ENCODE assay signal across 33 cellular contexts in the genomic region with DNA sequence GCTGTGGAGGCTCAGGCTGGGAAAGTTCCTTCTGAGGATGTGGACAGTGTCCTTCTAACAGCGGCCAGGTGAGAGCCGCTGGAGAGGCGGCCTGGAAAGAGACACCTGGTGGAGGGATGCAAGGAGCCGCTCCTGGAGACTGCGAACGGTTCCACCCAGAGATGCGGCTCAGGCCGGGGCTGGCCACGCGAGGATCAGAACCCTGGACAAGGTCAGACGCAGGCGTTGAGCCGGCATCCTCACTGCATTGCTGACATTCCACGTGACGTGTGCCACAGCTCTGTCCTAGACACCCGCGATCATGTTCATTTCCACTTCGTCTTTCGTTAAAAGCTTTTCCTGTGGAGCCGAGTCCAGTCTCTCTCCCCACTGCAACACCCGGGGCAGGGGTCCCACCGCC. TPM values are rescaled to one million over a fixed set of nuclear protein-coding genes. Genes with fewer than 3 reads are reported as not detected.
"Had no signal": no experiment of that assay in that cellular context is flagged by ENCODE, and none has a peak within 500 bp of the region (broad histone marks: within the 10 kb centered on the region; RNA-seq: fewer than 3 reads in every experiment).

No MANE protein-coding gene starts in this region.

- H3K27me3 Mint-ChIP-seq: activated CD4-positive, alpha-beta memory T cell treated with anti-CD3 and anti-CD28 coated beads, Interleukin-2, amount 10 ng/mL, durations not matched to agents 7 days and 5 days; activated CD4-positive, alpha-beta T cell treated with anti-CD3 and anti-CD28 coated beads, Interleukin-2, amount 10 ng/mL, durations not matched to agents 7 days and 5 days had no signal

- H3K79me2 ChIP-seq: parathyroid adenoma had no signal

- H3K4me1 ChIP-seq: gastroesophageal sphincter, left lung, parathyroid adenoma, psoas muscle, spleen, tibial artery, upper lobe of right lung had no signal

- H3K36me3 Mint-ChIP-seq: naive B cell had no signal

- H3K27ac Mint-ChIP-seq: activated CD4-positive, alpha-beta memory T cell treated with anti-CD3 and anti-CD28 coated beads, Interleukin-2, amount 10 ng/mL, durations not matched to agents 7 days and 5 days; activated CD4-positive, alpha-beta T cell treated with anti-CD3 and anti-CD28 coated beads, Interleukin-2, amount 10 ng/mL, durations not matched to agents 7 days and 5 days; activated T-cell treated with anti-CD3 and anti-CD28 coated beads, Interleukin-2, amount 50 U/mL, for 24 hours; effector memory CD8-positive, alpha-beta T cell; T-helper 1 cell treated with Interleukin-12 subunit alpha and Interleukin-12 subunit beta and Interleukin-4 antibody, amounts not matched to agents 30 μg/mL and 1 μg/mL, for 36 hours had no signal

- H3K4me3 Mint-ChIP-seq: activated CD4-positive, alpha-beta memory T cell treated with anti-CD3 and anti-CD28 coated beads, Interleukin-2, amount 10 ng/mL, durations not matched to agents 7 days and 5 days; activated CD4-positive, alpha-beta T cell treated with anti-CD3 and anti-CD28 coated beads, Interleukin-2, amount 10 ng/mL, durations not matched to agents 7 days and 5 days; activated T-cell treated with anti-CD3 and anti-CD28 coated beads, Interleukin-2, amount 50 U/mL, for 24 hours; effector memory CD8-positive, alpha-beta T cell; T-helper 1 cell treated with Interleukin-12 subunit alpha and Interleukin-12 subunit beta and Interleukin-4 antibody, amounts not matched to agents 30 μg/mL and 1 μg/mL, for 36 hours had no signal

- H3K9me3 ChIP-seq: gastroesophageal sphincter, psoas muscle, spleen, suprapubic skin, tibial artery, upper lobe of right lung had no signal

- H3K4me1 Mint-ChIP-seq: activated CD4-positive, alpha-beta memory T cell treated with anti-CD3 and anti-CD28 coated beads, Interleukin-2, amount 10 ng/mL, durations not matched to agents 7 days and 5 days; activated CD4-positive, alpha-beta T cell treated with anti-CD3 and anti-CD28 coated beads, Interleukin-2, amount 10 ng/mL, durations not matched to agents 7 days and 5 days; naive B cell had no signal

- H3K9me3 Mint-ChIP-seq: activated T-cell treated with anti-CD3 and anti-CD28 coated beads, Interleukin-2, amount 50 U/mL, for 24 hours; effector memory CD8-positive, alpha-beta T cell had no signal

- H3K9ac ChIP-seq: parathyroid adenoma had no signal

- ATAC-seq: effector memory CD8-positive, alpha-beta T cell; gastroesophageal sphincter; left lung; psoas muscle; upper lobe of right lung had no signal

- H2AFZ ChIP-seq: parathyroid adenoma had no signal

- DNase-seq: activated CD4-positive, alpha-beta memory T cell treated with anti-CD3 and anti-CD28 coated beads, Interleukin-2, amount 10 ng/mL, durations not matched to agents 7 days and 5 days; activated CD4-positive, alpha-beta T cell treated with anti-CD3 and anti-CD28 coated beads for 1 hour; activated CD4-positive, alpha-beta T cell treated with anti-CD3 and anti-CD28 coated beads, Interleukin-2, amount 10 ng/mL, durations not matched to agents 7 days and 5 days; activated CD8-positive, alpha-beta memory T cell treated with anti-CD3 and anti-CD28 coated beads, Interleukin-2, amount 50 U/mL, for 48 hours; activated gamma-delta T cell treated with Interleukin-2 at 50 U/mL for 16 hours; activated naive CD4-positive, alpha-beta T cell treated with anti-CD3 and anti-CD28 coated beads, Interleukin-2, amount 50 U/mL, for 16 hours; activated T-cell treated with anti-CD3 and anti-CD28 coated beads, Interleukin-2, amount 50 U/mL, for 24 hours; amniotic stem cell; brain microvascular endothelial cell; cortex of kidney; effector memory CD8-positive, alpha-beta T cell; hippocampal formation; naive B cell; occipital lobe; psoas muscle; spleen; stimulated activated naive CD4-positive, alpha-beta T cell; T-helper 9 cell; tibial artery; upper lobe of right lung had no signal

- H3K27ac ChIP-seq: brain microvascular endothelial cell, gastroesophageal sphincter, left lung, parathyroid adenoma, psoas muscle, spleen, suprapubic skin, tibial artery, upper lobe of right lung had no signal

- H3K27me3 ChIP-seq: brain microvascular endothelial cell, upper lobe of right lung had no signal

- H3K36me3 ChIP-seq: brain microvascular endothelial cell, gastroesophageal sphincter, left lung, spleen, suprapubic skin, tibial artery, upper lobe of right lung had no signal

- H3K4me3 ChIP-seq: gastroesophageal sphincter, left lung, lung, psoas muscle, spleen, suprapubic skin, tibial artery, upper lobe of right lung had no signal

RNA-seq across cellular contexts. Expression of gene CFAP74, which starts 28.8 kb away (rescaled TPM):
- total RNA-seq: activated CD4-positive, alpha-beta memory T cell treated with anti-CD3 and anti-CD28 coated beads, Interleukin-2, amount 10 ng/mL, durations not matched to agents 7 days and 5 days; activated CD4-positive, alpha-beta T cell treated with anti-CD3 and anti-CD28 coated beads, Interleukin-2, amount 10 ng/mL, durations not matched to agents 7 days and 5 days; astrocyte; cardiac septum; endothelial cell of umbilical vein; fibroblast of lung; fibroblast of villous mesenchyme; mesenteric fat pad; psoas muscle; suprapubic skin had no signal
- polyA plus RNA-seq: endothelial cell of umbilical vein, fibroblast of lung had no signal

RNA-seq across cellular contexts. Expression of gene GABRD, which starts 44.3 kb away (rescaled TPM):
- total RNA-seq: activated CD4-positive, alpha-beta memory T cell treated with anti-CD3 and anti-CD28 coated beads, Interleukin-2, amount 10 ng/mL, durations not matched to agents 7 days and 5 days; activated CD4-positive, alpha-beta T cell treated with anti-CD3 and anti-CD28 coated beads, Interleukin-2, amount 10 ng/mL, durations not matched to agents 7 days and 5 days; astrocyte; endothelial cell of umbilical vein; fibroblast of lung; fibroblast of villous mesenchyme; mesenteric fat pad had no signal
- polyA plus RNA-seq: endothelial cell of umbilical vein, fibroblast of lung had no signal

RNA-seq across cellular contexts. Expression of gene TMEM52, which starts 55.8 kb away (rescaled TPM):
- total RNA-seq: activated CD4-positive, alpha-beta memory T cell treated with anti-CD3 and anti-CD28 coated beads, Interleukin-2, amount 10 ng/mL, durations not matched to agents 7 days and 5 days; activated CD4-positive, alpha-beta T cell treated with anti-CD3 and anti-CD28 coated beads, Interleukin-2, amount 10 ng/mL, durations not matched to agents 7 days and 5 days had no signal

RNA-seq across cellular contexts. Expression of gene CALML6, which starts 59.8 kb away (rescaled TPM):
- total RNA-seq: occipital lobe had no signal
- polyA plus RNA-seq: neural cell had no signal
